Comparison of ENCODE assay signal across 8 cellular contexts in the genomic region with DNA sequence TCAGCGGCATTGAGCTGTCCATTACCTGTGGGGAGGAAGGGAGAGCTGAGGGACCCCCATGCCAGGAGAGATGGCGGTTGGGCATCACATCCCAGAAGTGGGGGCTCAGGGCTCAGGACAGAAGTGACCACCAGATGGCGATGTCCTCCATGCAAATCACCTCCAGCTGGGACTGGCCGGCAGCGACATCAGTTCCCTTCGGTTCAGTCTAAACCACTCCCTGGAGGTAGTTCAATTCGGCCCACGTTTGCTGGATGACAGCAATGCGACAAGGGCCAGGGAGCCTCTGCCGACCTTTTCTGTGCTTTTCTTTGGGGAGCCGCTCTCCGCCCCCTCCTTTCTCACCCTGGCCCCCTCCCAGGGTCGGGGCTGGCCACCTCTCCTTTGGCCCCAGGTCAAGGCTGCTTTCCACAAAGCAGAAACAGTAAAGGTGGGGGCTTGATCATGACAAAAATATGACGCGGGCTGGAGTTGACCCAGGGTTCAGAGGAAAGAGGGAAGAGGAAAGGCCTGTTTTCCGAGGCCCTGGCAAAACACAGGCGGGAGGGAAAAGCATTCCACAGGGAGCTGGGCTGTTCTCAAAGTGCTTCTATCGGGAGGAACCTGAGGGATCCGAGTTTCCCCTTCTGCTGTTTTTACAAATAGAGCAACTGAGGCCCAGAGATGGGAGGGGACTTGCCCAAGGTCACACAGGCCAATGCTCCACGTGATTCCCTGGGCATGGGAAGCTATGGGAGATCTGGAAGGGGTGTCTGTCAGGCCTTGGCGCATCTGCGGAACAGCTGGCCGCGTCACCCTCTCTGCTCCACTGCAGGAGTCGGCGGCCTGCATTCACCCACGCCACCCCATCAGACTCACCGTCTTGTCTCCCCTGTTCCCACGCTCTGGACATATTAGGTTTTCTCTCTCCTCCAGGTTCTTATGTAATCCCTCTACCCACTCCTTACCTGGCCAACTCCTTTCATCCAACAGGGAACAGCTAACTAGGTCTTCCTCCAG. TPM values are rescaled to one million over a fixed set of nuclear protein-coding genes. Genes with fewer than 3 reads are reported as not detected.
A peak's percentile ranks its signal among the peaks of the same experiment; 100 is the strongest.
DNase-seq lines count a peak whose midpoint lies in the region; ATAC-seq and TF ChIP-seq lines count a peak whose summit lies in the region.

No MANE protein-coding gene starts in this region.

- no peak for TF ChIP-seq POLR2A in NB4 (IDR thresholded peaks at IDR 0.05; ENCODE audit: extremely low read depth, insufficient read length)

- DNase-seq in GM06990 (ENCODE audit: extremely low read depth, insufficient read length), result no peak
- peak; percentile 82 for DNase-seq in NB4 (ENCODE audit: low read depth)
- DNase-seq in activated CD4-positive, CD25-positive, alpha-beta regulatory T cell treated with anti-CD3 and anti-CD28 coated beads, Interleukin-2, amount 50 U/mL, for 72 hours, result peak; percentile 69
- peak; percentile 76 for DNase-seq in cerebellum (ENCODE audit: low spot score)
- DNase-seq in kidney tubule cell (ENCODE audit: low spot score), result peak; percentile 76
- DNase-seq in stimulated activated CD4-positive, alpha-beta T cell treated with anti-CD3 and anti-CD28 coated beads, Interleukin-15, amount 100 ng/mL, for 24 hours, result peak; percentile 79

- ATAC-seq in HG03108 (IDR thresholded peaks at IDR 0.05; ENCODE audit: unreplicated experiment) (no peak), GM21360 (IDR thresholded peaks at IDR 0.05; ENCODE audit: unreplicated experiment) (no peak)

- no peaks in the 10 kb centered on the region for H3K36me3 ChIP-seq in GM06990 (ENCODE audit: control insufficient read depth, insufficient read depth, low read length)

- no peaks in the 10 kb centered on the region for H3K27me3 ChIP-seq in GM06990 (replicated peaks; ENCODE audit: control insufficient read depth, insufficient read depth, low read length)

- peak; percentile 68 for TF ChIP-seq CTCF in GM06990 (IDR thresholded peaks at IDR 0.05; ENCODE audit: insufficient read depth, low read length, poor library complexity, severe bottlenecking)
- TF ChIP-seq CTCF in NB4 (IDR thresholded peaks at IDR 0.05; ENCODE audit: low read depth, low read length), result peak; percentile 74

- H3K4me3 ChIP-seq in GM06990 (replicated peaks; ENCODE audit: low read depth, low read length) (no peak overlapping the region), NB4 (ENCODE audit: low read depth, low read length) (no peak overlapping the region)

RNA-seq across cellular contexts. Expression of gene FBXO7, which starts 54.7 kb away (rescaled TPM):
- 59.3 TPM for total RNA-seq in cerebellum
